Comparison of ENCODE assay signal across 9 cellular contexts in genomic region chr3:167684389-167684993, GRCh38. TPM values are rescaled to one million over a fixed set of nuclear protein-coding genes. Genes with fewer than 3 reads are reported as not detected.
DNase-seq lines count a peak whose midpoint lies in the region; ATAC-seq and TF ChIP-seq lines count a peak whose summit lies in the region.
"Had no signal": no experiment of that assay in that cellular context is flagged by ENCODE, and none has a peak within 500 bp of the region (broad histone marks: within the 10 kb centered on the region; RNA-seq: fewer than 3 reads in every experiment).

No MANE protein-coding gene starts in this region.

- H3K4me1 ChIP-seq in CD8-positive, alpha-beta T cell (ENCODE audit: insufficient read depth, low read length), result no peaks in the 10 kb centered on the region

- TF ChIP-seq CTCF in CD8-positive, alpha-beta T cell (IDR thresholded peaks at IDR 0.05), result peak; percentile 93
- peak; percentile 14; the same call in 1 of the 2 replicates for TF ChIP-seq CTCF in WERI-Rb-1 (IDR thresholded peaks at IDR 0.05; ENCODE audit: low read depth, low read length)
- peak; percentile 63 to 82 (median 71) for TF ChIP-seq CTCF in nephron (IDR thresholded peaks at IDR 0.05; ENCODE audit: unreplicated experiment in 3 of 3)

- no peak overlapping the region for H3K4me3 ChIP-seq in CD8-positive, alpha-beta T cell (ENCODE audit: low read depth, low read length)
- H3K4me3 ChIP-seq in WERI-Rb-1 (ENCODE audit: low read depth, low read length), result no peak overlapping the region

- no peaks in the 10 kb centered on the region for H3K9me3 ChIP-seq in CD8-positive, alpha-beta T cell (ENCODE audit: low read length)
- no peaks in the 10 kb centered on the region for H3K9me3 ChIP-seq in WERI-Rb-1 (ENCODE audit: severe bottlenecking)

- POLR2A ChIA-PET in CD8-positive, alpha-beta T cell (lab: Charles Lee), result no interaction called here

- no peak overlapping the region for H3K4me3 Mint-ChIP-seq in CD8-positive, alpha-beta T cell
- no peak overlapping the region for H3K4me3 Mint-ChIP-seq in nephron
- H3K4me3 Mint-ChIP-seq: activated naive CD8-positive, alpha-beta T cell had no signal

- intact Hi-C loops in CD8-positive, alpha-beta T cell (cut with DNase I, micrococcal nuclease), result loop anchor here (1.0 to 2.0 kb wide), 2 partner anchors 304 kb away; partner anchors contain the start of gene ZBBX (in 2 of the 2)

- CTCF ChIA-PET in CD8-positive, alpha-beta T cell (lab: Charles Lee), result interaction anchor here (0.6 to 1.9 kb wide), 17 partner anchors 9 to 304 kb away, joined by 3 to 13 read pairs (median 4); partner anchors contain the start of gene ZBBX

- peak; percentile 82 for ATAC-seq in CD8-positive, alpha-beta T cell
- peak; percentile 83 for ATAC-seq in GM18861 (IDR thresholded peaks at IDR 0.05; ENCODE audit: unreplicated experiment)
- ATAC-seq in HG03064 (IDR thresholded peaks at IDR 0.05; ENCODE audit: low read depth, unreplicated experiment), result peak; percentile 81
- peak; percentile 66 for ATAC-seq in esophagus mucosa

- no peaks in the 10 kb centered on the region for H3K9me3 Mint-ChIP-seq in CD8-positive, alpha-beta T cell
- H3K9me3 Mint-ChIP-seq in nephron, result no peaks in the 10 kb centered on the region

- peak in 5 of 7 experiments; percentile 6 to 61 (median 27) for DNase-seq in CD8-positive, alpha-beta T cell
- peak; percentile 30 for DNase-seq in NCI-H2171 (lab: John Stamatoyannopoulos, UW)
- DNase-seq in WERI-Rb-1, result peak; percentile 35
- no peak for DNase-seq in OCI-M2 (lab: John Stamatoyannopoulos, UW; ENCODE audit: unreplicated experiment)

- peaks cover 2% of the 10 kb centered on the region for H3K4me1 Mint-ChIP-seq in CD8-positive, alpha-beta T cell (ENCODE audit: low read depth)
- H3K4me1 Mint-ChIP-seq in nephron, result no peaks in the 10 kb centered on the region

- H3K36me3 Mint-ChIP-seq in CD8-positive, alpha-beta T cell, result peaks cover 57% of the 10 kb centered on the region
- peaks cover 20% of the 10 kb centered on the region for H3K36me3 Mint-ChIP-seq in nephron (ENCODE audit: low read depth)

- H3K27me3 ChIP-seq in CD8-positive, alpha-beta T cell (ENCODE audit: insufficient read depth, low read length), result no peaks in the 10 kb centered on the region
- no peaks in the 10 kb centered on the region for H3K27me3 ChIP-seq in WERI-Rb-1 (ENCODE audit: insufficient read depth, low read depth, severe bottlenecking)

- no peaks in the 10 kb centered on the region for H3K27me3 Mint-ChIP-seq in CD8-positive, alpha-beta T cell (ENCODE audit: low read depth)
- H3K27me3 Mint-ChIP-seq in nephron (ENCODE audit: low read depth), result no peaks in the 10 kb centered on the region
- H3K27me3 Mint-ChIP-seq: activated naive CD8-positive, alpha-beta T cell had no signal

- no peak overlapping the region for H3K27ac Mint-ChIP-seq in CD8-positive, alpha-beta T cell
- H3K27ac Mint-ChIP-seq in nephron, result no peak overlapping the region
- H3K27ac Mint-ChIP-seq: activated naive CD8-positive, alpha-beta T cell had no signal

- no peak overlapping the region for H3K27ac ChIP-seq in CD8-positive, alpha-beta T cell (ENCODE audit: low read depth, low read length)
- no peak overlapping the region for H3K27ac ChIP-seq in WERI-Rb-1

- H3K36me3 ChIP-seq in CD8-positive, alpha-beta T cell (ENCODE audit: insufficient read depth, low read length), result peaks cover 9% of the 10 kb centered on the region
- peaks cover 6% of the 10 kb centered on the region for H3K36me3 ChIP-seq in WERI-Rb-1

RNA-seq across cellular contexts. Expression of gene WDR49, which starts 30.7 kb away (rescaled TPM):
- not detected for total RNA-seq in CD8-positive, alpha-beta T cell
- 0.16 TPM for total RNA-seq in esophagus mucosa

RNA-seq across cellular contexts. Expression of gene PDCD10, which starts 50.2 kb away (rescaled TPM):
- 10 to 100 TPM; 24.7 to 27.6 TPM for total RNA-seq in CD8-positive, alpha-beta T cell
- 49.4 TPM for total RNA-seq in esophagus mucosa

RNA-seq across cellular contexts. Expression of gene SERPINI1, which starts 51.0 kb away (rescaled TPM):
- under 1 TPM; 0.16 to 0.25 TPM for total RNA-seq in CD8-positive, alpha-beta T cell
- total RNA-seq in esophagus mucosa, result 1.3 TPM

Comparison
In these comparisons a context has a peak if more than half of its experiments do, and no peak if none do; other contexts are left out.
1. CTCF ChIP-seq: peak in every context shown above with its lines; median percentile 93 in CD8-positive, alpha-beta T cell; 71 in nephron; 14 in WERI-Rb-1.